16 cellular contexts compared by ENCODE assay signal in the genomic region with DNA sequence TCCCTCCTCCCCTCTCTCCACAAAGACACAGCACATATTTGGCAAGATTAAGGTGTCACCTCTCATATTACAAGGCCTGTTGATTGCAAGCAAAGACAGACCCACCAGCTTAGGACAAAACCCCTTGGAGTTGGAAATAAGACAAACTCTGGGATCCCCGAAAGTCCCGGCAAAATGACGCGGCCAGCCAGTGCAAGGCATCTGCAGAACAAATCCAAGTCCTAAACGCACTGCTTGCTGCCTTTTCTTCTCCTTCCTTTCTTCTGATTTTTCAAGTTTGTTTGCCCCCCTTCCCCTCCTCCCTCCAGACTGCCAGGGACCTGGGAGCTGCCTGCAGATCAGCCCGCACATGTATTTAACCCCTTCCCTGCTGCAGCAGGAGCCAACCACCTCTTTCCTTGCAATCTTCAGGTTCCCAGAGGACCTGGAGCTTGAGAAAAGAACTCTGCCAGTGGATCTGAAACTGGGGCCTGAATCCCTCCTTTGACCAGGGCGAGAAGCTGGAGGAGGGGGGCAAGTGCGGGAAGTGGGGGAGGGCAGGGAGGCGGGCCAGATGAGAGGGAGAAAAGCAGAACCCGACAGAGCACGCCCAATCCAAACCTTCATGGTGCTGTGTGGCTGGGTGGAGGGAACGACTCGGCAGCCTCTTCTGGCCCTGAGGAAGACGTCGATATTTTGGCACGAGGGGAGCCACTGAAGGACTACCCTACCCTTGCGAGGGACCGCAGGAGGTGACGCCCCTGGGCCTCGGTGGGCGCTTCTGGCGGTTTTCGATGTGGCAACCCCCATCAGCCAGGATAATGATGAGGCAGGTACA. TPM values are rescaled to one million over a fixed set of nuclear protein-coding genes. Genes with fewer than 3 reads are reported as not detected.
DNase-seq lines count a peak whose midpoint lies in the region; ATAC-seq and TF ChIP-seq lines count a peak whose summit lies in the region.
"Had no signal": no experiment of that assay in that cellular context is flagged by ENCODE, and none has a peak within 500 bp of the region (broad histone marks: within the 10 kb centered on the region; RNA-seq: fewer than 3 reads in every experiment).

No MANE protein-coding gene starts in this region.

- H3K27me3 Mint-ChIP-seq in endothelial cell (ENCODE audit: unreplicated experiment): peaks cover 15% of the 10 kb centered on the region
- peaks cover 72% of the 10 kb centered on the region for H3K27me3 Mint-ChIP-seq in nephron (ENCODE audit: low read depth)
- H3K27me3 Mint-ChIP-seq in activated CD4-positive, alpha-beta memory T cell treated with anti-CD3 and anti-CD28 coated beads, Interleukin-2, amount 10 ng/mL, durations not matched to agents 7 days and 5 days: peaks cover 44% of the 10 kb centered on the region
- H3K27me3 Mint-ChIP-seq in activated naive CD8-positive, alpha-beta T cell treated with anti-CD3 and anti-CD28 coated beads, Interleukin-2, amount 50 U/mL, for 24 hours: peaks cover 46% of the 10 kb centered on the region

- H3K9me3 Mint-ChIP-seq in endothelial cell (ENCODE audit: unreplicated experiment) (no peaks in the 10 kb centered on the region), nephron (no peaks in the 10 kb centered on the region)
- H3K9me3 Mint-ChIP-seq in activated CD4-positive, alpha-beta memory T cell treated with anti-CD3 and anti-CD28 coated beads, Interleukin-2, amount 10 ng/mL, durations not matched to agents 7 days and 5 days: no peaks in the 10 kb centered on the region
- no peaks in the 10 kb centered on the region for H3K9me3 Mint-ChIP-seq in activated naive CD8-positive, alpha-beta T cell treated with anti-CD3 and anti-CD28 coated beads, Interleukin-2, amount 50 U/mL, for 24 hours
- H3K9me3 Mint-ChIP-seq: activated naive CD8-positive, alpha-beta T cell treated with anti-CD3 and anti-CD28 coated beads for 36 hours; HFFc6 had no signal

- ATAC-seq in activated naive CD8-positive, alpha-beta T cell treated with anti-CD3 and anti-CD28 coated beads, Interleukin-2, amount 50 U/mL, for 24 hours: no peak
- ATAC-seq: pancreas, PC-3 had no signal

- H3K36me3 Mint-ChIP-seq in endothelial cell (ENCODE audit: low read depth, unreplicated experiment) (no peaks in the 10 kb centered on the region), nephron (ENCODE audit: low read depth) (no peaks in the 10 kb centered on the region)
- H3K36me3 Mint-ChIP-seq in activated CD4-positive, alpha-beta memory T cell treated with anti-CD3 and anti-CD28 coated beads, Interleukin-2, amount 10 ng/mL, durations not matched to agents 7 days and 5 days (ENCODE audit: low read depth): no peaks in the 10 kb centered on the region
- H3K36me3 Mint-ChIP-seq in activated naive CD8-positive, alpha-beta T cell treated with anti-CD3 and anti-CD28 coated beads, Interleukin-2, amount 50 U/mL, for 24 hours (ENCODE audit: low read depth): no peaks in the 10 kb centered on the region
- H3K36me3 Mint-ChIP-seq: activated naive CD8-positive, alpha-beta T cell treated with anti-CD3 and anti-CD28 coated beads for 36 hours had no signal

- DNase-seq in AG10803 (ENCODE audit: low read depth): no peak
- DNase-seq in NAMALWA (ENCODE audit: low spot score): peak; percentile 24
- peak; percentile 6 for DNase-seq in endothelial cell (ENCODE audit: low spot score)
- no peak for DNase-seq in DMS114 treated with DMSO at 0.1 percent for 48 hours (lab: John Stamatoyannopoulos, UW; ENCODE audit: unreplicated experiment)
- no peak for DNase-seq in activated CD4-positive, alpha-beta memory T cell treated with anti-CD3 and anti-CD28 coated beads, Interleukin-2, amount 10 ng/mL, durations not matched to agents 7 days and 5 days
- DNase-seq in activated naive CD8-positive, alpha-beta T cell treated with anti-CD3 and anti-CD28 coated beads, Interleukin-2, amount 50 U/mL, for 24 hours: no peak
- no peak for DNase-seq in medulla oblongata (ENCODE audit: extremely low spot score)
- DNase-seq: activated naive CD8-positive, alpha-beta T cell treated with anti-CD3 and anti-CD28 coated beads for 36 hours; activated T-cell treated with anti-CD3 and anti-CD28 coated beads for 4 hours; cerebellar nuclear complex; DMS153; head of caudate nucleus; HFFc6; PC-3 had no signal

- TF ChIP-seq CTCF in AG10803 (conservative IDR thresholded peaks at IDR 0.05; ENCODE audit: low read length): no peak
- TF ChIP-seq CTCF in endothelial cell (IDR thresholded peaks at IDR 0.05; ENCODE audit: unreplicated experiment): no peak
- no peak for TF ChIP-seq CTCF in nephron (IDR thresholded peaks at IDR 0.05; ENCODE audit: unreplicated experiment in 3 of 3)

- H3K4me3 ChIP-seq in AG10803 (ENCODE audit: low read length): peak overlapping the region; percentile 95
- H3K4me3 ChIP-seq: pancreas had no signal

- H3K4me3 Mint-ChIP-seq in endothelial cell (ENCODE audit: unreplicated experiment) (no peak overlapping the region), nephron (peak overlapping the region in 2 of 3 experiments; percentile 88 to 94)
- no peak overlapping the region for H3K4me3 Mint-ChIP-seq in activated CD4-positive, alpha-beta memory T cell treated with anti-CD3 and anti-CD28 coated beads, Interleukin-2, amount 10 ng/mL, durations not matched to agents 7 days and 5 days
- no peak overlapping the region for H3K4me3 Mint-ChIP-seq in activated naive CD8-positive, alpha-beta T cell treated with anti-CD3 and anti-CD28 coated beads, Interleukin-2, amount 50 U/mL, for 24 hours
- H3K4me3 Mint-ChIP-seq: activated naive CD8-positive, alpha-beta T cell treated with anti-CD3 and anti-CD28 coated beads for 36 hours; HFFc6 had no signal

- CTCF ChIA-PET in activated CD4-positive, alpha-beta memory T cell treated with anti-CD3 and anti-CD28 coated beads, Interleukin-2, amount 10 ng/mL, durations not matched to agents 7 days and 5 days (lab: Charles Lee): no interaction called here

- H3K27ac Mint-ChIP-seq in endothelial cell (ENCODE audit: unreplicated experiment) (no peak overlapping the region), nephron (peak overlapping the region; percentile 4 to 39 (median 31))
- H3K27ac Mint-ChIP-seq in activated CD4-positive, alpha-beta memory T cell treated with anti-CD3 and anti-CD28 coated beads, Interleukin-2, amount 10 ng/mL, durations not matched to agents 7 days and 5 days: no peak overlapping the region
- no peak overlapping the region for H3K27ac Mint-ChIP-seq in activated naive CD8-positive, alpha-beta T cell treated with anti-CD3 and anti-CD28 coated beads, Interleukin-2, amount 50 U/mL, for 24 hours
- H3K27ac Mint-ChIP-seq: activated naive CD8-positive, alpha-beta T cell treated with anti-CD3 and anti-CD28 coated beads for 36 hours had no signal

- POLR2A ChIA-PET in activated CD4-positive, alpha-beta memory T cell treated with anti-CD3 and anti-CD28 coated beads, Interleukin-2, amount 10 ng/mL, durations not matched to agents 7 days and 5 days (lab: Charles Lee): no interaction called here

- peaks cover 32% of the 10 kb centered on the region for H3K4me1 Mint-ChIP-seq in endothelial cell (ENCODE audit: unreplicated experiment)
- H3K4me1 Mint-ChIP-seq in nephron: peaks cover 40% of the 10 kb centered on the region
- peaks cover 8% of the 10 kb centered on the region for H3K4me1 Mint-ChIP-seq in activated CD4-positive, alpha-beta memory T cell treated with anti-CD3 and anti-CD28 coated beads, Interleukin-2, amount 10 ng/mL, durations not matched to agents 7 days and 5 days
- H3K4me1 Mint-ChIP-seq in activated naive CD8-positive, alpha-beta T cell treated with anti-CD3 and anti-CD28 coated beads, Interleukin-2, amount 50 U/mL, for 24 hours: peaks cover 11% of the 10 kb centered on the region

RNA-seq across cellular contexts. Expression of gene NTF3, which starts 2.0 kb away (rescaled TPM):
- not detected for total RNA-seq in endothelial cell (ENCODE audit: unreplicated experiment)
- not detected for total RNA-seq in activated CD4-positive, alpha-beta memory T cell treated with anti-CD3 and anti-CD28 coated beads, Interleukin-2, amount 10 ng/mL, durations not matched to agents 7 days and 5 days
- total RNA-seq: activated naive CD8-positive, alpha-beta T cell treated with anti-CD3 and anti-CD28 coated beads for 36 hours; pancreas; PC-3 had no signal

Comparison
In these comparisons a context has a peak if more than half of its experiments do, and no peak if none do; other contexts are left out.
1. DNase-seq: peak in NAMALWA (single experiment) and endothelial cell (single experiment); none in AG10803 (single experiment), DMS114 treated with DMSO at 0.1 percent for 48 hours (single experiment), activated CD4-positive, alpha-beta memory T cell treated with anti-CD3 and anti-CD28 coated beads, Interleukin-2, amount 10 ng/mL, durations not matched to agents 7 days and 5 days (single experiment), activated naive CD8-positive, alpha-beta T cell treated with anti-CD3 and anti-CD28 coated beads, Interleukin-2, amount 50 U/mL, for 24 hours (single experiment) and medulla oblongata (single experiment).
2. H3K27ac Mint-ChIP-seq: peak in nephron (3 of 3); none in endothelial cell (single experiment), activated CD4-positive, alpha-beta memory T cell treated with anti-CD3 and anti-CD28 coated beads, Interleukin-2, amount 10 ng/mL, durations not matched to agents 7 days and 5 days (single experiment) and activated naive CD8-positive, alpha-beta T cell treated with anti-CD3 and anti-CD28 coated beads, Interleukin-2, amount 50 U/mL, for 24 hours (single experiment).
3. H3K4me3 Mint-ChIP-seq: peak in nephron (2 of 3); none in endothelial cell (single experiment), activated CD4-positive, alpha-beta memory T cell treated with anti-CD3 and anti-CD28 coated beads, Interleukin-2, amount 10 ng/mL, durations not matched to agents 7 days and 5 days (single experiment) and activated naive CD8-positive, alpha-beta T cell treated with anti-CD3 and anti-CD28 coated beads, Interleukin-2, amount 50 U/mL, for 24 hours (single experiment).